15 cellular contexts compared by ENCODE assay signal in genomic region chr17:39662551-39663339, GRCh38. TPM values are rescaled to one million over a fixed set of nuclear protein-coding genes. Genes with fewer than 3 reads are reported as not detected.
DNase-seq lines count a peak whose midpoint lies in the region; ATAC-seq and TF ChIP-seq lines count a peak whose summit lies in the region.
"Had no signal": no experiment of that assay in that cellular context is flagged by ENCODE, and none has a peak within 500 bp of the region (broad histone marks: within the 10 kb centered on the region; RNA-seq: fewer than 3 reads in every experiment).

No MANE protein-coding gene starts in this region.

- H3K27me3 ChIP-seq in heart right ventricle (peaks cover 0 to 22% (median 0%) of the 10 kb centered on the region in 7 donors), colonic mucosa (peaks cover 12% of the 10 kb centered on the region), vagina (no peaks in the 10 kb centered on the region)

- intact Hi-C loops in heart right ventricle (cut with DNase I) (no loop called here), left cardiac atrium (cut with DNase I) (no loop called here), colonic mucosa (cut with DNase I) (no loop called here), vagina (cut with DNase I) (no loop called here)

- no peak overlapping the region for H3K4me3 ChIP-seq in heart right ventricle
- no peak overlapping the region for H3K4me3 ChIP-seq in colonic mucosa
- no peak overlapping the region for H3K4me3 ChIP-seq in vagina

- TF ChIP-seq CTCF in heart right ventricle (IDR thresholded peaks at IDR 0.05): no peak
- no peak for TF ChIP-seq CTCF in colonic mucosa (IDR thresholded peaks at IDR 0.05)
- TF ChIP-seq CTCF in vagina (IDR thresholded peaks at IDR 0.05): no peak

- H3K27ac ChIP-seq in heart right ventricle: peak overlapping the region in 9 of 10 donors; percentile 90 to 98 (median 94)
- H3K27ac ChIP-seq in colonic mucosa: peak overlapping the region; percentile 70
- peak overlapping the region; percentile 6 for H3K27ac ChIP-seq in vagina

- DNase-seq in heart right ventricle (peak in 1 of 2 donors; percentile 44), left cardiac atrium (no peak), colonic mucosa (peak; percentile 78), mucosa of gallbladder (ENCODE audit: low spot score) (peak; percentile 54), vagina (ENCODE audit: extremely low spot score in 2 of 2) (no peak), NCI-H1694 (lab: John Stamatoyannopoulos, UW) (no peak), NOMO-1 treated with dmso at 0.1 percent for 144 hours (lab: John Stamatoyannopoulos, UW; ENCODE audit: unreplicated experiment) (no peak)
- DNase-seq: activated naive CD4-positive, alpha-beta T cell treated with anti-CD3 and anti-CD28 coated beads, Interleukin-2, amount 10 ng/mL, durations not matched to agents 7 days and 5 days; effector CD4-positive, alpha-beta T cell; NCI-H1092 treated with DMSO at 0.1 percent for 48 hours; PC-3; stimulated activated CD4-positive, alpha-beta T cell treated with anti-CD3 and anti-CD28 coated beads, Interleukin-4, amount 100 ng/mL, for 1 hour had no signal

- H3K9me3 ChIP-seq in heart right ventricle (no peaks in the 10 kb centered on the region), colonic mucosa (no peaks in the 10 kb centered on the region), vagina (no peaks in the 10 kb centered on the region)

- 73 to 74% methylated on average over 22 of the region's 22 CpGs for WGBS in heart right ventricle, 2 donors

- peaks cover 41 to 90% (median 80%) of the 10 kb centered on the region in 9 donors for H3K4me1 ChIP-seq in heart right ventricle
- peaks cover 23% of the 10 kb centered on the region for H3K4me1 ChIP-seq in colonic mucosa
- H3K4me1 ChIP-seq in vagina: peaks cover 65% of the 10 kb centered on the region

- H3K9ac ChIP-seq in colonic mucosa (ENCODE audit: low read depth in 2 of 2, low read length in 2 of 2): peak overlapping the region in 1 of 2 donors; percentile 16

- ATAC-seq in heart right ventricle (no peak), left cardiac atrium (no peak), GM18867 (IDR thresholded peaks at IDR 0.05; ENCODE audit: unreplicated experiment) (no peak)
- ATAC-seq: PC-3 had no signal

- no peak for TF ChIP-seq POLR2A in vagina (IDR thresholded peaks at IDR 0.05)

- peaks cover 0 to 50% (median 5%) of the 10 kb centered on the region in 9 donors for H3K36me3 ChIP-seq in heart right ventricle
- peaks cover 5% of the 10 kb centered on the region for H3K36me3 ChIP-seq in colonic mucosa
- peaks cover 0 to 31% of the 10 kb centered on the region in 2 donors for H3K36me3 ChIP-seq in vagina

RNA-seq across cellular contexts. Expression of gene TCAP, which starts 2.4 kb away (rescaled TPM):
- total RNA-seq in heart right ventricle (1,000 to 10,000 TPM; 3,683 to 6,290 (median 4,342) TPM), left cardiac atrium (1,000 to 10,000 TPM; 1,910 to 2,797 TPM), colonic mucosa (1 to 10 TPM in 1 of 2 donors, under 1 TPM in 1; 0.49 to 1.2 TPM), mucosa of gallbladder (2.0 TPM), vagina (0.49 TPM)
- 1,000 to 10,000 TPM; 2,452 to 2,624 TPM for polyA plus RNA-seq in heart right ventricle

RNA-seq across cellular contexts. Expression of gene PNMT, which starts 5.5 kb away (rescaled TPM):
- total RNA-seq in heart right ventricle (10 to 100 TPM in 1 of 10 donors, 1 to 10 TPM in 9; 2.7 to 12.8 (median 3.9) TPM), left cardiac atrium (10 to 100 TPM in 1 of 2 donors, 1 to 10 TPM in 1; 9.7 to 11.2 TPM), colonic mucosa (under 1 TPM in 1 of 2 donors, not detected in 1; 0.47 TPM), mucosa of gallbladder (1.8 TPM), vagina (5.6 TPM)
- 10 to 100 TPM; 16.8 to 30.0 TPM for polyA plus RNA-seq in heart right ventricle
- total RNA-seq: NCI-H460 had no signal
- polyA plus RNA-seq: AG04450 had no signal

RNA-seq across cellular contexts. Expression of gene PGAP3, which starts 25.1 kb away (rescaled TPM):
- 10 to 100 TPM in 9 of 10 donors, 1 to 10 TPM in 1; 9.2 to 18.2 (median 13.8) TPM for total RNA-seq in heart right ventricle
- 10 to 100 TPM; 12.5 to 16.8 TPM for polyA plus RNA-seq in heart right ventricle
- total RNA-seq in left cardiac atrium: 10 to 100 TPM in 1 of 2 donors, 1 to 10 TPM in 1; 9.7 to 18.1 TPM
- 10 to 100 TPM; 37.3 to 42.0 TPM for total RNA-seq in colonic mucosa
- total RNA-seq in mucosa of gallbladder: 54.2 TPM
- total RNA-seq in vagina: 17.7 TPM

RNA-seq across cellular contexts. Expression of gene STARD3, which starts 25.8 kb away (rescaled TPM):
- 10 to 100 TPM; 14.2 to 25.3 (median 19.6) TPM for total RNA-seq in heart right ventricle
- 10 to 100 TPM; 39.2 to 46.1 TPM for polyA plus RNA-seq in heart right ventricle
- total RNA-seq in left cardiac atrium: 10 to 100 TPM; 22.8 to 24.8 TPM
- 10 to 100 TPM; 30.0 to 41.3 TPM for total RNA-seq in colonic mucosa
- total RNA-seq in mucosa of gallbladder: 82.2 TPM
- 148 TPM for total RNA-seq in vagina

RNA-seq across cellular contexts. Expression of gene PPP1R1B, which starts 36.0 kb away (rescaled TPM):
- total RNA-seq in heart right ventricle (1 to 10 TPM in 2 of 10 donors, under 1 TPM in 7, not detected in 1; 0.28 to 1.1 (median 0.63) TPM), left cardiac atrium (1 to 10 TPM; 4.0 to 5.3 TPM), colonic mucosa (100 to 1,000 TPM; 331 to 350 TPM), mucosa of gallbladder (2.4 TPM), vagina (9.3 TPM)
- polyA plus RNA-seq in heart right ventricle: 1 to 10 TPM in 1 of 2 donors, under 1 TPM in 1; 0.80 to 2.1 TPM
- polyA plus RNA-seq: AG04450 had no signal

Comparison
In these comparisons a context has a peak if more than half of its experiments do, and no peak if none do; other contexts are left out.
1. DNase-seq: peak in colonic mucosa (single experiment) and mucosa of gallbladder (single experiment); none in left cardiac atrium (single experiment), vagina (0 of 2), NCI-H1694 (single experiment) and NOMO-1 treated with dmso at 0.1 percent for 144 hours (single experiment).
2. H3K27ac ChIP-seq: peak in every context shown above with its lines; median percentile 94 in heart right ventricle; 70 in colonic mucosa; 6 in vagina.
3. RNA of gene TCAP, which starts 2.4 kb away (total RNA-seq): 3,683 to 6,290 TPM in heart right ventricle and 1,910 to 2,797 TPM in left cardiac atrium; 2.0 TPM in mucosa of gallbladder (single experiment), 0.49 to 1.2 TPM in colonic mucosa and 0.49 TPM in vagina (single experiment); every median in the first group is over 100 times any median in the second.